Comparison of ENCODE assay signal across 9 cellular contexts in genomic region chr7:31027161-31027965, GRCh38. TPM values are rescaled to one million over a fixed set of nuclear protein-coding genes. Genes with fewer than 3 reads are reported as not detected.
DNase-seq lines count a peak whose midpoint lies in the region; ATAC-seq, FAIRE-seq and TF ChIP-seq lines count a peak whose summit lies in the region.
"Had no signal": no experiment of that assay in that cellular context is flagged by ENCODE, and none has a peak within 500 bp of the region (broad histone marks: within the 10 kb centered on the region; RNA-seq: fewer than 3 reads in every experiment).

No MANE protein-coding gene starts in this region.

- peaks cover 1% of the 10 kb centered on the region for H3K27me3 Mint-ChIP-seq in activated CD4-positive, alpha-beta T cell treated with anti-CD3 and anti-CD28 coated beads for 36 hours
- H3K27me3 Mint-ChIP-seq in activated CD4-positive, alpha-beta T cell treated with anti-CD3 and anti-CD28 coated beads, Interleukin-2, amount 10 ng/mL, durations not matched to agents 24 days and 14 days: no peaks in the 10 kb centered on the region
- peaks cover 3% of the 10 kb centered on the region for H3K27me3 Mint-ChIP-seq in activated naive CD8-positive, alpha-beta T cell treated with anti-CD3 and anti-CD28 coated beads, Interleukin-2, amount 50 U/mL, for 24 hours

- intact Hi-C loops in activated CD4-positive, alpha-beta T cell treated with anti-CD3 and anti-CD28 coated beads for 36 hours (cut with DNase I, micrococcal nuclease): no loop called here
- intact Hi-C loops in activated CD4-positive, alpha-beta T cell treated with anti-CD3 and anti-CD28 coated beads, Interleukin-2, amount 10 ng/mL, durations not matched to agents 24 days and 14 days (cut with micrococcal nuclease): no loop called here
- intact Hi-C loops in testis (cut with DNase I; ENCODE audit: low total_unique reads): no loop called here
- intact Hi-C loops in kidney (cut with DNase I): no loop called here

- peaks cover 5% of the 10 kb centered on the region for H3K9me3 Mint-ChIP-seq in activated CD4-positive, alpha-beta T cell treated with anti-CD3 and anti-CD28 coated beads for 36 hours (ENCODE audit: low read depth)
- H3K9me3 Mint-ChIP-seq in activated CD4-positive, alpha-beta T cell treated with anti-CD3 and anti-CD28 coated beads, Interleukin-2, amount 10 ng/mL, durations not matched to agents 24 days and 14 days: peaks cover 7% of the 10 kb centered on the region
- peaks cover 9% of the 10 kb centered on the region for H3K9me3 Mint-ChIP-seq in activated naive CD8-positive, alpha-beta T cell treated with anti-CD3 and anti-CD28 coated beads, Interleukin-2, amount 50 U/mL, for 24 hours

- TF ChIP-seq CTCF in testis (IDR thresholded peaks at IDR 0.05): no peak
- no peak for TF ChIP-seq CTCF in kidney (IDR thresholded peaks at IDR 0.05; ENCODE audit: borderline replicate concordance, extremely low read depth, insufficient read depth)

- CTCF ChIA-PET in activated CD4-positive, alpha-beta T cell treated with anti-CD3 and anti-CD28 coated beads for 36 hours (lab: Charles Lee): interaction anchor here (1.0 kb wide), 1 partner anchor 89 kb away, joined by 3 read pairs; no protein-coding TSS in a partner anchor

- no peaks in the 10 kb centered on the region for H3K36me3 ChIP-seq in testis (ENCODE audit: low read depth, missing control alignments)
- no peaks in the 10 kb centered on the region for H3K36me3 ChIP-seq in kidney (ENCODE audit: control insufficient read depth in 1 of 2, insufficient read depth in 2 of 2, low read length in 2 of 2)
- H3K36me3 ChIP-seq: upper lobe of left lung had no signal

- H3K9ac ChIP-seq in kidney (ENCODE audit: low read length in 2 of 2): no peak overlapping the region

- H3K4me1 Mint-ChIP-seq in activated CD4-positive, alpha-beta T cell treated with anti-CD3 and anti-CD28 coated beads for 36 hours: peaks cover 8% of the 10 kb centered on the region
- peaks cover 11% of the 10 kb centered on the region for H3K4me1 Mint-ChIP-seq in activated CD4-positive, alpha-beta T cell treated with anti-CD3 and anti-CD28 coated beads, Interleukin-2, amount 10 ng/mL, durations not matched to agents 24 days and 14 days
- H3K4me1 Mint-ChIP-seq in activated naive CD8-positive, alpha-beta T cell treated with anti-CD3 and anti-CD28 coated beads, Interleukin-2, amount 50 U/mL, for 24 hours: peaks cover 26% of the 10 kb centered on the region

- H3K4me1 ChIP-seq in testis (peaks cover 6% of the 10 kb centered on the region), kidney (ENCODE audit: control insufficient read depth in 1 of 2, insufficient read depth in 1 of 2, low read depth in 1 of 2, low read length in 2 of 2) (peaks cover 0 to 3% of the 10 kb centered on the region in 2 donors)

- FAIRE-seq in kidney (lab: Jason Lieb, UNC) (no peak), urothelium cell line (lab: Jason Lieb, UNC) (no peak)

- no peaks in the 10 kb centered on the region for H3K9me3 ChIP-seq in testis
- H3K9me3 ChIP-seq in kidney (ENCODE audit: control insufficient read depth in 1 of 2, low read length in 2 of 2): no peaks in the 10 kb centered on the region
- H3K9me3 ChIP-seq: upper lobe of left lung had no signal

- H3K4me3 Mint-ChIP-seq in activated CD4-positive, alpha-beta T cell treated with anti-CD3 and anti-CD28 coated beads for 36 hours: no peak overlapping the region
- H3K4me3 Mint-ChIP-seq in activated CD4-positive, alpha-beta T cell treated with anti-CD3 and anti-CD28 coated beads, Interleukin-2, amount 10 ng/mL, durations not matched to agents 24 days and 14 days: no peak overlapping the region
- H3K4me3 Mint-ChIP-seq in activated naive CD8-positive, alpha-beta T cell treated with anti-CD3 and anti-CD28 coated beads, Interleukin-2, amount 50 U/mL, for 24 hours: no peak overlapping the region

- no peaks in the 10 kb centered on the region for H3K27me3 ChIP-seq in testis
- H3K27me3 ChIP-seq: upper lobe of left lung had no signal

- POLR2A ChIA-PET in activated CD4-positive, alpha-beta T cell treated with anti-CD3 and anti-CD28 coated beads for 36 hours (lab: Charles Lee): no interaction called here

- no peak for TF ChIP-seq POLR2A in testis (IDR thresholded peaks at IDR 0.05)

- WGBS in testis, 2 donors: 47 to 69% methylated on average over 12 to 20 of the region's 20 CpGs

- H3K27ac ChIP-seq in testis (no peak overlapping the region), kidney (ENCODE audit: low read depth in 2 of 2, low read length in 2 of 2) (no peak overlapping the region)
- H3K27ac ChIP-seq: upper lobe of left lung had no signal

- ATAC-seq in activated CD4-positive, alpha-beta T cell treated with anti-CD3 and anti-CD28 coated beads for 36 hours: no peak
- ATAC-seq in activated naive CD8-positive, alpha-beta T cell treated with anti-CD3 and anti-CD28 coated beads, Interleukin-2, amount 50 U/mL, for 24 hours: no peak

- peak; percentile 10 for DNase-seq in activated CD4-positive, alpha-beta T cell treated with anti-CD3 and anti-CD28 coated beads for 36 hours
- DNase-seq in activated CD4-positive, alpha-beta T cell treated with anti-CD3 and anti-CD28 coated beads, Interleukin-2, amount 10 ng/mL, durations not matched to agents 24 days and 14 days: no peak
- peak; percentile 7 for DNase-seq in activated naive CD8-positive, alpha-beta T cell treated with anti-CD3 and anti-CD28 coated beads, Interleukin-2, amount 50 U/mL, for 24 hours
- DNase-seq in iris pigment epithelial cell (ENCODE audit: low read depth): peak; percentile 6
- DNase-seq in testis: peak; percentile 32
- no peak for DNase-seq in kidney
- DNase-seq in cortex of kidney (lab: John Stamatoyannopoulos, UW): no peak
- no peak for DNase-seq in urothelium cell line (ENCODE audit: low spot score)
- DNase-seq: upper lobe of left lung had no signal

- H3K4me3 ChIP-seq in testis: no peak overlapping the region
- no peak overlapping the region for H3K4me3 ChIP-seq in kidney (ENCODE audit: low read length in 2 of 2)
- H3K4me3 ChIP-seq: upper lobe of left lung had no signal

- no peak overlapping the region for H3K27ac Mint-ChIP-seq in activated CD4-positive, alpha-beta T cell treated with anti-CD3 and anti-CD28 coated beads for 36 hours
- H3K27ac Mint-ChIP-seq in activated CD4-positive, alpha-beta T cell treated with anti-CD3 and anti-CD28 coated beads, Interleukin-2, amount 10 ng/mL, durations not matched to agents 24 days and 14 days: no peak overlapping the region
- no peak overlapping the region for H3K27ac Mint-ChIP-seq in activated naive CD8-positive, alpha-beta T cell treated with anti-CD3 and anti-CD28 coated beads, Interleukin-2, amount 50 U/mL, for 24 hours

- no peaks in the 10 kb centered on the region for H3K36me3 Mint-ChIP-seq in activated CD4-positive, alpha-beta T cell treated with anti-CD3 and anti-CD28 coated beads for 36 hours (ENCODE audit: low read depth)
- H3K36me3 Mint-ChIP-seq in activated CD4-positive, alpha-beta T cell treated with anti-CD3 and anti-CD28 coated beads, Interleukin-2, amount 10 ng/mL, durations not matched to agents 24 days and 14 days (ENCODE audit: low read depth): no peaks in the 10 kb centered on the region
- H3K36me3 Mint-ChIP-seq in activated naive CD8-positive, alpha-beta T cell treated with anti-CD3 and anti-CD28 coated beads, Interleukin-2, amount 50 U/mL, for 24 hours (ENCODE audit: low read depth): no peaks in the 10 kb centered on the region

RNA-seq across cellular contexts. Expression of gene ADCYAP1R1, which starts 24.7 kb away (rescaled TPM):
- not detected for total RNA-seq in activated CD4-positive, alpha-beta T cell treated with anti-CD3 and anti-CD28 coated beads for 36 hours
- not detected in 2 replicates for total RNA-seq in activated CD4-positive, alpha-beta T cell treated with anti-CD3 and anti-CD28 coated beads, Interleukin-2, amount 10 ng/mL, durations not matched to agents 24 days and 14 days
- total RNA-seq in testis (1 to 10 TPM; 4.3 to 4.8 TPM), kidney (not detected)
- polyA plus RNA-seq in testis (ENCODE audit: insufficient read depth, low read depth, low replicate concordance) (3.2 TPM), kidney (ENCODE audit: insufficient read depth, low read depth, low replicate concordance) (not detected)

Comparison
In these comparisons a context has a peak if more than half of its experiments do, and no peak if none do; other contexts are left out.
1. DNase-seq: peak in activated CD4-positive, alpha-beta T cell treated with anti-CD3 and anti-CD28 coated beads for 36 hours (single experiment), activated naive CD8-positive, alpha-beta T cell treated with anti-CD3 and anti-CD28 coated beads, Interleukin-2, amount 50 U/mL, for 24 hours (single experiment), iris pigment epithelial cell (single experiment) and testis (single experiment); none in activated CD4-positive, alpha-beta T cell treated with anti-CD3 and anti-CD28 coated beads, Interleukin-2, amount 10 ng/mL, durations not matched to agents 24 days and 14 days (single experiment), kidney (single experiment), cortex of kidney (single experiment) and urothelium cell line (single experiment).